8 cellular contexts compared by ENCODE assay signal in the genomic region with DNA sequence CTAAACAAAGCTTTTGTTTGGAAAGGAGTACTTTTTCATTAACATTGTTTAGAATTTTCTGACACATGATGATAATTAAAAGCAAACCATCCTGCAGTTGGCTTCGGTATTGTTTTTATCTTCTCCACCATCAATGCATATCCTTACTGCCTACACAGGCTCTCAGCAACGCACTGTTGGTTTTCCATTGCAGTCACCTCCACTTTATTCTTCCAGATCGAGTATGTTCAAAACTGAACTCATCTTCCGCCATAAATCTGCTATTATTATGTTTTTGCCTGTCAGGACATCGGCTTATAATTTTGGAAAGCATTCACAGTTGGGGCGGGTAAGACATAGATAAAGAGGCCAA. TPM values are rescaled to one million over a fixed set of nuclear protein-coding genes. Genes with fewer than 3 reads are reported as not detected.
A peak's percentile ranks its signal among the peaks of the same experiment; 100 is the strongest.
DNase-seq lines count a peak whose midpoint lies in the region; ATAC-seq, FAIRE-seq and TF ChIP-seq lines count a peak whose summit lies in the region.

No MANE protein-coding gene starts in this region.

- no peaks in the 10 kb centered on the region for H3K9me3 ChIP-seq in HepG2 (ENCODE audit: low read length)

- ATAC-seq in HepG2: peak; percentile 8
- no peak for ATAC-seq in GM21737 (IDR thresholded peaks at IDR 0.05; ENCODE audit: unreplicated experiment)

- no peaks in the 10 kb centered on the region for H3K27me3 ChIP-seq in HepG2 (ENCODE audit: control insufficient read depth in 1 of 2, insufficient read depth in 2 of 2, low read length in 2 of 2)

- peak overlapping the region; percentile 66 to 97 (median 96) for H3K4me3 ChIP-seq in HepG2 (replicated peaks in 1 of 3; ENCODE audit: insufficient read depth in 1 of 3, low read depth in 2 of 3, low read length in 3 of 3)

- peaks cover 1 to 6% of the 10 kb centered on the region in 2 experiments; a peak in 4 of 5 replicates for H3K36me3 ChIP-seq in HepG2 (replicated peaks in 1 of 2; ENCODE audit: control insufficient read depth in 1 of 2, insufficient read depth in 2 of 2, low read length in 2 of 2)

- TSS peak; percentile 90 for BruUV-seq in HepG2 (replicated peaks; lab: Mats Ljungman, UMichigan)

- in situ Hi-C loops in HepG2 (cut with HindIII; ENCODE audit: extremely low pct_ligation_motif_present, low pct_unique_long_range_greater_than_20kb): no loop called here

- peaks cover 1% of the 10 kb centered on the region for H3K36me3 Mint-ChIP-seq in activated naive CD4-positive, alpha-beta T cell treated with anti-CD3 and anti-CD28 coated beads, Interleukin-2, amount 50 U/mL, for 24 hours
- peaks cover 4% of the 10 kb centered on the region for H3K36me3 Mint-ChIP-seq in activated naive CD8-positive, alpha-beta T cell
- H3K36me3 Mint-ChIP-seq in type B pancreatic cell: no peaks in the 10 kb centered on the region

- peak overlapping the region; percentile 97 for H3K9ac ChIP-seq in HepG2 (ENCODE audit: insufficient read depth, low read depth, low read length)

- H3K4me3 Mint-ChIP-seq in activated naive CD4-positive, alpha-beta T cell treated with anti-CD3 and anti-CD28 coated beads, Interleukin-2, amount 50 U/mL, for 24 hours: peak overlapping the region; percentile 90
- peak overlapping the region; percentile 94 for H3K4me3 Mint-ChIP-seq in activated naive CD8-positive, alpha-beta T cell
- H3K4me3 Mint-ChIP-seq in type B pancreatic cell: peak overlapping the region; percentile 87

- intact Hi-C loops in HepG2 (cut with micrococcal nuclease; ENCODE audit: unreplicated experiment): no loop called here
- intact Hi-C loops in posterior vena cava (cut with DNase I): no loop called here

- H3K9me3 Mint-ChIP-seq in activated naive CD4-positive, alpha-beta T cell treated with anti-CD3 and anti-CD28 coated beads, Interleukin-2, amount 50 U/mL, for 24 hours: no peaks in the 10 kb centered on the region
- no peaks in the 10 kb centered on the region for H3K9me3 Mint-ChIP-seq in activated naive CD8-positive, alpha-beta T cell (ENCODE audit: low read depth)
- no peaks in the 10 kb centered on the region for H3K9me3 Mint-ChIP-seq in type B pancreatic cell

- FAIRE-seq in HepG2 (lab: Jason Lieb, UNC): no peak

- H3K27ac Mint-ChIP-seq in activated naive CD4-positive, alpha-beta T cell treated with anti-CD3 and anti-CD28 coated beads, Interleukin-2, amount 50 U/mL, for 24 hours: peak overlapping the region; percentile 93
- H3K27ac Mint-ChIP-seq in activated naive CD8-positive, alpha-beta T cell: peak overlapping the region; percentile 93
- H3K27ac Mint-ChIP-seq in type B pancreatic cell: peak overlapping the region; percentile 97

- peaks cover 42% of the 10 kb centered on the region for H3K79me2 ChIP-seq in HepG2 (ENCODE audit: insufficient read depth, low read length)

- CTCF ChIA-PET in HepG2 (lab: Yijun Ruan, JAX; ENCODE audit: low intra/inter-chr PET ratio, low total read pairs): no interaction called here

- peaks cover 29% of the 10 kb centered on the region for H3K4me1 ChIP-seq in HepG2 (ENCODE audit: insufficient read depth, low read length)

- no peak for TF ChIP-seq POLR2A in HepG2 (IDR thresholded peaks at IDR 0.05; ENCODE audit: insufficient read depth in 1 of 2, low read depth in 2 of 2, low read length in 2 of 2)

- POLR2A ChIA-PET in HepG2 (lab: Yijun Ruan, JAX): interaction anchor here (0.9 to 2.6 kb wide), 9 partner anchors 9 to 127 kb away, joined by 3 to 33 read pairs (median 5); partner anchors contain the start of gene NCBP2

- TF ChIP-seq CTCF in HepG2 (CRISPR knock-in tag; IDR thresholded peaks at IDR 0.05): no peak
- no peak for TF ChIP-seq CTCF in type B pancreatic cell (conservative IDR thresholded peaks at IDR 0.05)

- no peak overlapping the region for H2AFZ ChIP-seq in HepG2 (ENCODE audit: low read length)

- peaks cover 18% of the 10 kb centered on the region for H3K4me1 Mint-ChIP-seq in activated naive CD4-positive, alpha-beta T cell treated with anti-CD3 and anti-CD28 coated beads, Interleukin-2, amount 50 U/mL, for 24 hours
- peaks cover 27% of the 10 kb centered on the region for H3K4me1 Mint-ChIP-seq in activated naive CD8-positive, alpha-beta T cell (ENCODE audit: low read depth)
- peaks cover 19% of the 10 kb centered on the region for H3K4me1 Mint-ChIP-seq in type B pancreatic cell (ENCODE audit: unreplicated experiment)

- TF ChIP-seq RAD21 in HepG2 (CRISPR knock-in tag; IDR thresholded peaks at IDR 0.05): no peak

- no peaks in the 10 kb centered on the region for H3K27me3 Mint-ChIP-seq in activated naive CD4-positive, alpha-beta T cell treated with anti-CD3 and anti-CD28 coated beads, Interleukin-2, amount 50 U/mL, for 24 hours
- H3K27me3 Mint-ChIP-seq in activated naive CD8-positive, alpha-beta T cell: no peaks in the 10 kb centered on the region
- H3K27me3 Mint-ChIP-seq in type B pancreatic cell: no peaks in the 10 kb centered on the region

- H3K4me2 ChIP-seq in HepG2 (ENCODE audit: low read depth, low read length): peak overlapping the region; percentile 75

- 2% methylated on average over 6 of the region's 6 CpGs for WGBS in HepG2 (ENCODE audit: low lambda C conversion rate)

- H4K20me1 ChIP-seq in HepG2 (ENCODE audit: insufficient read depth, low read length): peaks cover 11% of the 10 kb centered on the region

- H3K27ac ChIP-seq in HepG2 (ENCODE audit: extremely low read length, insufficient read depth, low read length): peak overlapping the region; percentile 89

- TF ChIP-seq EP300 in HepG2 (IDR thresholded peaks at IDR 0.05; ENCODE audit: low read depth in 2 of 2, low read length in 2 of 2) (no peak; a peak in 1 of 4 replicates), HepG2 (CRISPR knock-in tag; IDR thresholded peaks at IDR 0.05; ENCODE audit: borderline replicate concordance) (no peak)

- DNase-seq in activated naive CD4-positive, alpha-beta T cell treated with Interleukin-2 at 50 U/mL for 16 hours: no peak
- DNase-seq in HepG2 (ENCODE audit: low spot score) (no peak), type B pancreatic cell (ENCODE audit: extremely low spot score, unreplicated experiment) (no peak), posterior vena cava (ENCODE audit: low spot score) (no peak), LoVo (ENCODE audit: low spot score) (no peak)

TF ChIP-seq in HepG2, 621 proteins besides CTCF, POLR2A, EP300 and RAD21:
- TF ChIP-seq FOXA1 (IDR thresholded peaks at IDR 0.05): no peak
- peak; percentile 19; the same call in 1 of the 2 replicates for TF ChIP-seq FOXA1 (CRISPR knock-in tag; IDR thresholded peaks at IDR 0.05)
- TF ChIP-seq NFE2 (CRISPR knock-in tag; IDR thresholded peaks at IDR 0.05): 0 out of 2 replicates have a peak, but pooled peaks have one; percentile 24
- TF ChIP-seq MEIS1 (CRISPR knock-in tag; IDR thresholded peaks at IDR 0.05; ENCODE audit: borderline replicate concordance): no peak
TF ChIP-seq in HepG2: peak in this region for 2.

RNA-seq across cellular contexts. Expression of gene SENP5, which starts 0.6 kb away (rescaled TPM):
- 30.9 and 45.2 TPM in 2 replicates for total RNA-seq in HepG2 (2016; rRNA removed; fragmentation: Illumina TruSeq; extraction: Trizol)
- 9.7 and 12.6 TPM in 2 replicates for total RNA-seq in HepG2 (2016; cell fraction: cytosol; rRNA removed; fragmentation: Illumina TruSeq; extraction: Trizol; ENCODE audit: low read depth)
- total RNA-seq in HepG2 (2016; cell fraction: insoluble cytoplasmic fraction; rRNA removed; fragmentation: Illumina TruSeq; extraction: Trizol): 30.3 and 40.5 TPM in 2 replicates
- 24.2 and 24.5 TPM in 2 replicates for total RNA-seq in HepG2 (2016; cell fraction: membrane; rRNA removed; fragmentation: Illumina TruSeq; extraction: Trizol)
- 34.9 and 40.2 TPM in 2 replicates for total RNA-seq in HepG2 (2016; cell fraction: nucleus; rRNA removed; fragmentation: Illumina TruSeq; extraction: Trizol)
- polyA plus RNA-seq in HepG2 (2011; rRNA removed): 17.6 and 18.7 TPM in 2 replicates
- polyA plus RNA-seq in HepG2 (2011; cell fraction: cytosol; rRNA removed): 5.6 and 8.4 TPM in 2 replicates
- 14.6 and 18.5 TPM in 2 replicates for polyA plus RNA-seq in HepG2 (2011; cell fraction: nucleus; rRNA removed)
- 12.5 and 13.3 TPM in 2 replicates for polyA plus RNA-seq in HepG2 (2012)
- polyA plus RNA-seq in HepG2 (2016; cell fraction: cytosol; fragmentation: Illumina TruSeq; extraction: Trizol; ENCODE audit: low read depth): 4.8 and 5.6 TPM in 2 replicates
- polyA plus RNA-seq in HepG2 (2016; cell fraction: insoluble cytoplasmic fraction; fragmentation: Illumina TruSeq; extraction: Trizol; ENCODE audit: low read depth): 17.3 and 18.0 TPM in 2 replicates
- polyA plus RNA-seq in HepG2 (2016; cell fraction: membrane; fragmentation: Illumina TruSeq; extraction: Trizol; ENCODE audit: low read depth): 7.5 and 10.0 TPM in 2 replicates
- polyA plus RNA-seq in HepG2 (2016; cell fraction: nucleus; fragmentation: Illumina TruSeq; extraction: Trizol; ENCODE audit: insufficient read depth, low read depth): 28.9 and 29.5 TPM in 2 replicates
- polyA minus RNA-seq in HepG2 (2011; rRNA and poly(A)+ RNA removed; ENCODE audit: low replicate concordance): 106 and 135 TPM in 2 replicates
- polyA minus RNA-seq in HepG2 (2011; cell fraction: cytosol; rRNA and poly(A)+ RNA removed): 35.1 and 39.0 TPM in 2 replicates
- 52.5 and 54.3 TPM in 2 replicates for polyA minus RNA-seq in HepG2 (2011; cell fraction: nucleus; rRNA and poly(A)+ RNA removed)
- 33.7 and 39.5 TPM in 2 replicates for total RNA-seq in type B pancreatic cell (ENCODE audit: low replicate concordance)
- 10 to 100 TPM; 26.5 to 35.9 TPM for total RNA-seq in posterior vena cava
